Comparison of ENCODE assay signal across 7 cellular contexts in genomic region chr5:134242146-134242545, GRCh38. TPM values are rescaled to one million over a fixed set of nuclear protein-coding genes. Genes with fewer than 3 reads are reported as not detected.
DNase-seq lines count a peak whose midpoint lies in the region; ATAC-seq and TF ChIP-seq lines count a peak whose summit lies in the region.

No MANE protein-coding gene starts in this region.

- H3K9me3 ChIP-seq in lung (ENCODE audit: control insufficient read depth in 2 of 2, insufficient read depth in 1 of 2, low read length in 1 of 2) = no peaks in the 10 kb centered on the region
- H3K9me3 ChIP-seq in upper lobe of right lung = no peaks in the 10 kb centered on the region
- no peaks in the 10 kb centered on the region for H3K9me3 ChIP-seq in A673 (ENCODE audit: low read depth, low read length, poor library complexity, severe bottlenecking)

- no TSS peak for BruUV-seq in A673 (replicated peaks; lab: Mats Ljungman, UMichigan)

- CTCF ChIA-PET in A673 (lab: Charles Lee) = no interaction called here

- intact Hi-C loops in dorsolateral prefrontal cortex (cut with DNase I) (no loop called here), upper lobe of right lung (cut with DNase I) (no loop called here), A673 (cut with micrococcal nuclease; ENCODE audit: unreplicated experiment) (no loop called here)

- ATAC-seq in lung (ENCODE audit: insufficient read depth, low FRiP score) = peak; percentile 56
- peak; percentile 39 for ATAC-seq in upper lobe of right lung
- ATAC-seq in GM18519 (IDR thresholded peaks at IDR 0.05; ENCODE audit: low FRiP score, unreplicated experiment) = no peak

- TF ChIP-seq CTCF in dorsolateral prefrontal cortex (IDR thresholded peaks at IDR 0.05 in 54 of 56, conservative IDR thresholded peaks at IDR 0.05 in 2 of 56; ENCODE audit: low read depth in 1 of 56, partially characterized antibody in 56 of 56) = peak in 21 of 56 donors; percentile 9 to 53 (median 22)
- TF ChIP-seq CTCF in lung (IDR thresholded peaks at IDR 0.05; ENCODE audit: control extremely low read depth, extremely low read depth) = no peak
- TF ChIP-seq CTCF in upper lobe of right lung (IDR thresholded peaks at IDR 0.05) = no peak
- TF ChIP-seq CTCF in A673 (conservative IDR thresholded peaks at IDR 0.05; ENCODE audit: low read depth, low read length) = no peak

- H3K4me1 ChIP-seq in lung (ENCODE audit: control insufficient read depth in 2 of 2, insufficient read depth in 2 of 2, low read length in 2 of 2) = peaks cover 3 to 13% of the 10 kb centered on the region in 2 donors
- peaks cover 7% of the 10 kb centered on the region for H3K4me1 ChIP-seq in upper lobe of right lung
- no peaks in the 10 kb centered on the region for H3K4me1 ChIP-seq in A673 (ENCODE audit: insufficient read depth, low read length, poor library complexity, severe bottlenecking)

- 81 to 88% methylated on average over 5 of the region's 5 CpGs for WGBS in lung, 2 donors

- H3K27ac ChIP-seq in dorsolateral prefrontal cortex (peak overlapping the region in 51 of 59 donors; percentile 6 to 94 (median 84)), lung (ENCODE audit: low read depth in 1 of 2, low read length in 1 of 2) (peak overlapping the region in 1 of 2 donors; percentile 17), upper lobe of right lung (no peak overlapping the region), A673 (ENCODE audit: low read depth, low read length, poor library complexity, severe bottlenecking) (no peak overlapping the region)

- no peaks in the 10 kb centered on the region for H3K27me3 ChIP-seq in dorsolateral prefrontal cortex
- no peaks in the 10 kb centered on the region for H3K27me3 ChIP-seq in lung (ENCODE audit: control insufficient read depth, insufficient read depth)
- H3K27me3 ChIP-seq in upper lobe of right lung = no peaks in the 10 kb centered on the region
- H3K27me3 ChIP-seq in A673 (replicated peaks; ENCODE audit: insufficient read depth, low read depth, low read length, poor library complexity) = no peaks in the 10 kb centered on the region

- H3K36me3 ChIP-seq in lung (ENCODE audit: control insufficient read depth in 2 of 2, insufficient read depth in 2 of 2, low read length in 2 of 2) = no peaks in the 10 kb centered on the region
- no peaks in the 10 kb centered on the region for H3K36me3 ChIP-seq in upper lobe of right lung
- H3K36me3 ChIP-seq in A673 (ENCODE audit: insufficient read depth, low read length, poor library complexity, severe bottlenecking) = no peaks in the 10 kb centered on the region

- POLR2A ChIA-PET in A673 (lab: Charles Lee; ENCODE audit: low non-redundant PET) = no interaction called here

- DNase-seq in OCI-M1 (lab: John Stamatoyannopoulos, UW) = peak; percentile 27
- peak in 6 of 10 donors; percentile 20 to 74 (median 47) for DNase-seq in dorsolateral prefrontal cortex
- DNase-seq in lung (ENCODE audit: low spot score) = no peak
- DNase-seq in upper lobe of right lung = no peak
- DNase-seq in A673 (ENCODE audit: low spot score) = no peak
- no peak for DNase-seq in HUDEP-2 (lab: John Stamatoyannopoulos, UW; ENCODE audit: unreplicated experiment in 76 of 76)

- H3K4me3 ChIP-seq in dorsolateral prefrontal cortex (peak overlapping the region in 1 of 59 donors; percentile 5), lung (no peak overlapping the region), upper lobe of right lung (no peak overlapping the region), A673 (ENCODE audit: low read depth, low read length, poor library complexity, severe bottlenecking) (no peak overlapping the region)

RNA-seq across cellular contexts. Expression of gene PPP2CA, which starts 16.3 kb away (rescaled TPM):
- total RNA-seq in dorsolateral prefrontal cortex (100 to 1,000 TPM in 116 of 120 experiments, 10 to 100 TPM in 4; 82.2 to 254 (median 188) TPM), lung (100 to 1,000 TPM; 102 to 107 TPM), upper lobe of right lung (108 TPM), A673 (2021) (227 and 233 TPM in 2 replicates)
- 100 to 1,000 TPM in 1 of 2 donors, 10 to 100 TPM in 1; 32.2 to 117 TPM for polyA plus RNA-seq in lung

Comparison
In these comparisons a context has a peak if more than half of its experiments do, and no peak if none do; other contexts are left out.
1. DNase-seq: peak in OCI-M1 (single experiment) and dorsolateral prefrontal cortex (6 of 10); none in lung (single experiment), upper lobe of right lung (single experiment), A673 (single experiment) and HUDEP-2 (0 of 76).
2. H3K27ac ChIP-seq: peak in dorsolateral prefrontal cortex (51 of 59); none in upper lobe of right lung (single experiment) and A673 (single experiment).